In the genomic region with DNA sequence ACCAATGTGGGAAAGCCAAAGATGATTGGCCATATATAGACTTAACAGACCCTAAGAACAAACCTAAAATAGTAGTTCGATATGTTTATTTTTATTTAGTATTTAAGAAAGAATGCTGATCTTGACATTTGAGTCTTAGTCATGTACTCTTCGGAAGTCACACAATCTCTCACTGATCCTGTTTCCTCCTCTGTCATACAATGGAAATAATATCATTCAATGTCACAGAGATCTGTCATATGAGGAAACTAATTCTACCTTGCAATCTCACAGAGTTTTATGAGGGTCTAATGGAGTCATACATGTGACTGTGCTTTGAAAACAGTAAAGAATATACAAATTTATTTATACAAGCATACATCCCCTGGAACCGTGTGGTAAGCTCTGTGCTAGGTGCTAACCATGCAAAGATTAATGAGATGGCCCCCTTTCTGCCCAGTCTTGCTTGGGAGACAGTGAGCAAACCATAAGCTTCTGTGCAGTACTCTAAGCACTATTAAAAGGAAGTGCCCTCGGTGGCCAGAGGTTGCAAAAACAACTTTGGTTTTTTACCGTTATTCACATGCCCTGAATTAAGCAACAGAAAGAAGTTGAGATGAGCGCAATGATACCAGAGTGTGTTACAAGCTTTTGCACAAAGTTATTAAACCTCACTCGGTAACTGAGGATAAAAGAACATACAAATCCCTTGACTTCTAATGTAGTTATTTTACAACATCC, we compare ENCODE assay signal across 15 cellular contexts. TPM values are rescaled to one million over a fixed set of nuclear protein-coding genes. Genes with fewer than 3 reads are reported as not detected.
DNase-seq lines count a peak whose midpoint lies in the region; ATAC-seq and TF ChIP-seq lines count a peak whose summit lies in the region.
"Had no signal": no experiment of that assay in that cellular context is flagged by ENCODE, and none has a peak within 500 bp of the region (broad histone marks: within the 10 kb centered on the region; RNA-seq: fewer than 3 reads in every experiment).

No MANE protein-coding gene starts in this region.

- H3K27me3 ChIP-seq in fibroblast of lung (ENCODE audit: control insufficient read depth, insufficient read depth, low read length) (no peaks in the 10 kb centered on the region), MM.1S (replicated peaks; ENCODE audit: insufficient read depth, low read length) (no peaks in the 10 kb centered on the region)
- H3K27me3 ChIP-seq: tibial nerve had no signal

- H3F3A ChIP-seq in MM.1S (ENCODE audit: insufficient read depth, low read length): no peaks in the 10 kb centered on the region

- H3K4me2 ChIP-seq in fibroblast of lung (ENCODE audit: extremely low read depth, insufficient read depth, low read length): peak overlapping the region; percentile 65
- no peak overlapping the region for H3K4me2 ChIP-seq in MM.1S (ENCODE audit: low read depth, low read length)
- H3K4me2 ChIP-seq: A549 had no signal

- H3K9me3 Mint-ChIP-seq in type B pancreatic cell: no peaks in the 10 kb centered on the region
- H3K9me3 Mint-ChIP-seq: activated CD4-positive, alpha-beta memory T cell treated with anti-CD3 and anti-CD28 coated beads, Interleukin-2, amount 10 ng/mL, durations not matched to agents 7 days and 5 days; T-helper 2 cell treated with Interferon-gamma antibody and Interleukin-4, amounts not matched to agents 5 μg/mL and 100 μg/mL, for 36 hours had no signal

- H3K4me3 ChIP-seq in fibroblast of lung (replicated peaks in 1 of 4; ENCODE audit: control extremely low read depth in 1 of 4, insufficient read depth in 1 of 4, low read depth in 3 of 4, low read length in 4 of 4) (no peak overlapping the region), MM.1S (ENCODE audit: low read length) (no peak overlapping the region)
- H3K4me3 ChIP-seq: A549, tibial nerve had no signal

- peaks cover 10% of the 10 kb centered on the region for H3K4me1 Mint-ChIP-seq in type B pancreatic cell (ENCODE audit: unreplicated experiment)
- H3K4me1 Mint-ChIP-seq: activated CD4-positive, alpha-beta memory T cell treated with anti-CD3 and anti-CD28 coated beads, Interleukin-2, amount 10 ng/mL, durations not matched to agents 7 days and 5 days had no signal

- H3K4me3 Mint-ChIP-seq in type B pancreatic cell: peak overlapping the region; percentile 63
- H3K4me3 Mint-ChIP-seq: activated CD4-positive, alpha-beta memory T cell treated with anti-CD3 and anti-CD28 coated beads, Interleukin-2, amount 10 ng/mL, durations not matched to agents 7 days and 5 days; T-helper 2 cell treated with Interferon-gamma antibody and Interleukin-4, amounts not matched to agents 5 μg/mL and 100 μg/mL, for 36 hours had no signal

- H3K9ac ChIP-seq in fibroblast of lung (ENCODE audit: insufficient read depth, low read length) (no peak overlapping the region), MM.1S (ENCODE audit: low read length) (no peak overlapping the region)

- no peaks in the 10 kb centered on the region for H3K36me3 ChIP-seq in fibroblast of lung (ENCODE audit: control insufficient read depth, insufficient read depth, low read length)
- H3K36me3 ChIP-seq in MM.1S (replicated peaks; ENCODE audit: insufficient read depth, low read length): no peaks in the 10 kb centered on the region
- H3K36me3 ChIP-seq: tibial nerve had no signal

- H3K36me3 Mint-ChIP-seq in type B pancreatic cell: no peaks in the 10 kb centered on the region

- H3K27me3 Mint-ChIP-seq in type B pancreatic cell: peaks cover 21% of the 10 kb centered on the region

- H3K79me2 ChIP-seq in fibroblast of lung (ENCODE audit: control insufficient read depth, insufficient read depth, low read length) (peaks cover 20% of the 10 kb centered on the region), MM.1S (ENCODE audit: low read length) (no peaks in the 10 kb centered on the region)

- H3K27ac Mint-ChIP-seq in type B pancreatic cell: no peak overlapping the region
- H3K27ac Mint-ChIP-seq: activated CD4-positive, alpha-beta memory T cell treated with anti-CD3 and anti-CD28 coated beads, Interleukin-2, amount 10 ng/mL, durations not matched to agents 7 days and 5 days; T-helper 2 cell treated with Interferon-gamma antibody and Interleukin-4, amounts not matched to agents 5 μg/mL and 100 μg/mL, for 36 hours had no signal

- H2AFZ ChIP-seq in fibroblast of lung (ENCODE audit: low read length): no peak overlapping the region
- H2AFZ ChIP-seq in MM.1S (ENCODE audit: low read length): no peak overlapping the region

- H3K9me2 ChIP-seq in MM.1S (replicated peaks; ENCODE audit: insufficient read depth, low read length): no peaks in the 10 kb centered on the region

- no peak for ATAC-seq in GM18520 (IDR thresholded peaks at IDR 0.05; ENCODE audit: unreplicated experiment)
- ATAC-seq: A549 had no signal

- H3K9me3 ChIP-seq in fibroblast of lung (ENCODE audit: control insufficient read depth, insufficient read depth, low read depth, low read length) (no peaks in the 10 kb centered on the region), MM.1S (replicated peaks; ENCODE audit: insufficient read depth, low read length) (no peaks in the 10 kb centered on the region)
- H3K9me3 ChIP-seq: A549, tibial nerve had no signal

- H4K20me1 ChIP-seq in fibroblast of lung (ENCODE audit: control insufficient read depth, extremely low read depth, insufficient read depth, low read length) (no peaks in the 10 kb centered on the region), MM.1S (ENCODE audit: insufficient read depth, low read length) (no peaks in the 10 kb centered on the region)

- DNase-seq in NCI-H345 (lab: John Stamatoyannopoulos, UW): peak; percentile 9
- DNase-seq in NCI-H345 treated with DMSO at 0.1 percent for 48 hours (lab: John Stamatoyannopoulos, UW; ENCODE audit: unreplicated experiment): no peak
- DNase-seq in NCI-H748 treated with DMSO at 0.1 percent for 48 hours (lab: John Stamatoyannopoulos, UW): peak; percentile 41
- peak in 1 of 2 donors; percentile 44 for DNase-seq in fibroblast of lung (ENCODE audit: low read depth in 2 of 2)
- no peak for DNase-seq in type B pancreatic cell (ENCODE audit: extremely low spot score, unreplicated experiment)
- DNase-seq in MM.1S: no peak
- DNase-seq in stimulated activated CD4-positive, alpha-beta T cell treated with anti-CD3 and anti-CD28 coated beads, Interleukin-2, amount 100 ng/mL, for 24 hours: no peak
- DNase-seq: activated CD4-positive, alpha-beta memory T cell treated with anti-CD3 and anti-CD28 coated beads, Interleukin-2, amount 10 ng/mL, durations not matched to agents 7 days and 5 days; activated naive CD4-positive, alpha-beta T cell; cerebellar nuclear complex; NCI-H1694 had no signal

- no peak for TF ChIP-seq CTCF in fibroblast of lung (conservative IDR thresholded peaks at IDR 0.05 in 1 of 2, IDR thresholded peaks at IDR 0.05 in 1 of 2; ENCODE audit: low read depth in 1 of 2, low read length in 2 of 2)
- TF ChIP-seq CTCF in type B pancreatic cell (conservative IDR thresholded peaks at IDR 0.05): no peak
- no peak for TF ChIP-seq CTCF in MM.1S (IDR thresholded peaks at IDR 0.05; ENCODE audit: low read length)

- peaks cover 3% of the 10 kb centered on the region for H3K4me1 ChIP-seq in fibroblast of lung (ENCODE audit: control insufficient read depth, extremely low read depth, insufficient read depth, low read length)
- no peaks in the 10 kb centered on the region for H3K4me1 ChIP-seq in MM.1S (ENCODE audit: low read length)

- peak overlapping the region; percentile 46 for H3K27ac ChIP-seq in fibroblast of lung (ENCODE audit: insufficient read depth, low read length)
- H3K27ac ChIP-seq in MM.1S (ENCODE audit: low read length): no peak overlapping the region
- H3K27ac ChIP-seq: A549 had no signal

RNA-seq across cellular contexts. Expression of a gene that starts 1.7 kb away (rescaled TPM):
- total RNA-seq in fibroblast of lung (9.5 and 22.8 TPM in 2 replicates), type B pancreatic cell (ENCODE audit: low replicate concordance) (22.1 and 32.7 TPM in 2 replicates)
- 6.9 and 35.3 TPM in 2 replicates for polyA plus RNA-seq in fibroblast of lung
- polyA plus RNA-seq in fibroblast of lung (2012): 5.1 and 19.4 TPM in 2 replicates
- polyA minus RNA-seq in fibroblast of lung (ENCODE audit: low replicate concordance): 2.9 and 3.6 TPM in 2 replicates
- total RNA-seq: activated CD4-positive, alpha-beta memory T cell treated with anti-CD3 and anti-CD28 coated beads, Interleukin-2, amount 10 ng/mL, durations not matched to agents 7 days and 5 days had no signal

Comparison
In these comparisons a context has a peak if more than half of its experiments do, and no peak if none do; other contexts are left out.
1. DNase-seq: peak in NCI-H345 (single experiment) and NCI-H748 treated with DMSO at 0.1 percent for 48 hours (single experiment); none in NCI-H345 treated with DMSO at 0.1 percent for 48 hours (single experiment), type B pancreatic cell (single experiment), MM.1S (single experiment) and stimulated activated CD4-positive, alpha-beta T cell treated with anti-CD3 and anti-CD28 coated beads, Interleukin-2, amount 100 ng/mL, for 24 hours (0 of 2).